In the genomic region with DNA sequence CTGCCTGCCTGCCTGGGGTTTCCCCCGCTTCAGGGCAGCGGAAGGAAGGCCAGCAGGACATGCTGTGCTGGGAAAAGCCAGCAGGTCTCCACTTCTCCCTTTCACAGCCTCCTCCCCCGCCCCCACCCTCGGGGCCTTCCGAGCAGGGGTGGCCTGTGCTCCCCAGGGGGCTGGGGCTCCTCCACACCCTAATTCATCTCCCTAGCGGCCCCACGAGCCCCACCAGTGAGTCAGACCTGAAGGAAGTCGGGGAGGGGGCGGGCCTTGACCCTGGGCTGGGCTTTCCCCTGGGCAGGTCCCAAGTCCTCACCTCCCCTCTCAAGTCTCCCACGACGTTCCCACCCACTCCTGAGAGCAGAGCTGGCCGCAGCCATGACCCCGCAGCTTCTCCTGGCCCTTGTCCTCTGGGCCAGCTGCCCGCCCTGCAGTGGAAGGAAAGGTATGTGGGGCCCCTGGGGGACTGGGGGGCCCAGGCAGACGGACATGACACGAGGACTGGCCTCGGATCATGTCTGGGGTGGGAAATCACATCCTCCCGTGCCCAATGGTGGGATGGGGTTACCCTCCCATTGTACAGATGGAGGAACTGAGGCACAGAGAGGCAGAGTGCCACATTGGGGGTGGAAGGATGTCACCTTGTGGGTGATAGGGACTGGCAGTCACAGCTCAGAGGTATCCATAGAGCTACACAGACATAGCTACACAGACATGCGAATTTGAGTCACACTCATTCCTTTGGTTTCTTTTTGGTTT, we compare ENCODE assay signal across 9 cellular contexts. TPM values are rescaled to one million over a fixed set of nuclear protein-coding genes. Genes with fewer than 3 reads are reported as not detected.
A peak's percentile ranks its signal among the peaks of the same experiment; 100 is the strongest.
DNase-seq lines count a peak whose midpoint lies in the region; ATAC-seq, FAIRE-seq and TF ChIP-seq lines count a peak whose summit lies in the region.
"Had no signal": no experiment of that assay in that cellular context is flagged by ENCODE, and none has a peak within 500 bp of the region (broad histone marks: within the 10 kb centered on the region; RNA-seq: fewer than 3 reads in every experiment).

EBI3 (plus strand) TSS at position 345 of the 753 bp plus-strand sequence; CDS start at position 373, 28 bp downstream.

- H3K9ac ChIP-seq in astrocyte (ENCODE audit: low read length) = peak within 1 kb of the TSS; percentile 56
- no peak within 1 kb of the TSS for H3K9ac ChIP-seq in mesenchymal stem cell (ENCODE audit: low read length)

- H3K27ac Mint-ChIP-seq in IgD-negative memory B cell = peak within 1 kb of the TSS in 1 of 3 donors; percentile 75
- H3K27ac Mint-ChIP-seq in astrocyte (ENCODE audit: unreplicated experiment) = no peak within 1 kb of the TSS
- H3K27ac Mint-ChIP-seq: nephron had no signal

- peaks cover 7% of the 10 kb centered on the region for H3K27me3 ChIP-seq in astrocyte (ENCODE audit: insufficient read depth, low read length)
- H3K27me3 ChIP-seq in mesenchymal stem cell (ENCODE audit: control insufficient read depth in 1 of 2, insufficient read depth in 1 of 2, low read length in 2 of 2) = peaks cover 0 to 44% of the 10 kb centered on the region in 2 experiments
- H3K27me3 ChIP-seq in suprapubic skin = peaks cover 74% of the 10 kb centered on the region

- H2AFZ ChIP-seq in astrocyte (ENCODE audit: low read depth, low read length) = peak within 1 kb of the TSS; percentile 74
- H2AFZ ChIP-seq in mesenchymal stem cell (ENCODE audit: low read depth, low read length) = peak within 1 kb of the TSS; percentile 86

- H2BK5ac ChIP-seq in mesenchymal stem cell (ENCODE audit: low read depth, low read length, poor library complexity, severe bottlenecking) = peak within 1 kb of the TSS; percentile 9

- 24% methylated on average over 16 of the region's 19 CpGs for WGBS in mesenchymal stem cell
- WGBS in suprapubic skin = 12% methylated on average over 11 of the region's 19 CpGs

- H3K4me3 ChIP-seq in GM08714 (ENCODE audit: low read length) (peak within 1 kb of the TSS; percentile 67), astrocyte (ENCODE audit: insufficient read depth, low read depth, low read length) (no peak within 1 kb of the TSS), mesenchymal stem cell (ENCODE audit: insufficient read depth in 1 of 2, low read depth in 1 of 2, low read length in 2 of 2) (peak within 1 kb of the TSS in 1 of 2 experiments; percentile 3), suprapubic skin (no peak within 1 kb of the TSS)

- TF ChIP-seq EP300 in suprapubic skin (IDR thresholded peaks at IDR 0.05) = no peak

- H2AK5ac ChIP-seq in mesenchymal stem cell (ENCODE audit: low read length, severe bottlenecking) = peak within 1 kb of the TSS; percentile 67

- peak within 1 kb of the TSS; percentile 63 for H4K8ac ChIP-seq in mesenchymal stem cell (ENCODE audit: low read length)

- no peak for FAIRE-seq in astrocyte (lab: Jason Lieb, UNC)

- H3K79me1 ChIP-seq in mesenchymal stem cell (replicated peaks; ENCODE audit: low read length, poor library complexity, severe bottlenecking) = no peaks in the 10 kb centered on the region

- H3K4me1 Mint-ChIP-seq in IgD-negative memory B cell = peaks cover 0 to 17% (median 12%) of the 10 kb centered on the region in 3 donors
- H3K4me1 Mint-ChIP-seq in astrocyte (ENCODE audit: low read depth, unreplicated experiment) = peaks cover 2% of the 10 kb centered on the region

- H3K4ac ChIP-seq in mesenchymal stem cell (ENCODE audit: low read depth in 1 of 2, low read length in 2 of 2) = peak within 1 kb of the TSS in 1 of 2 experiments; percentile 58

- no peak within 1 kb of the TSS for H2BK120ac ChIP-seq in mesenchymal stem cell (ENCODE audit: low read depth, low read length)

- H3K4me1 ChIP-seq in astrocyte (ENCODE audit: insufficient read depth, low read length) (peaks cover 13% of the 10 kb centered on the region), mesenchymal stem cell (ENCODE audit: control insufficient read depth, insufficient read depth, low read depth, low read length) (peaks cover 14% of the 10 kb centered on the region), suprapubic skin (no peaks in the 10 kb centered on the region)

- H3K36me3 Mint-ChIP-seq in IgD-negative memory B cell = no peaks in the 10 kb centered on the region
- no peaks in the 10 kb centered on the region for H3K36me3 Mint-ChIP-seq in astrocyte (ENCODE audit: low read depth, unreplicated experiment)

- H3K9me3 Mint-ChIP-seq in IgD-negative memory B cell = no peaks in the 10 kb centered on the region
- H3K9me3 Mint-ChIP-seq in astrocyte (ENCODE audit: unreplicated experiment) = peaks cover 2% of the 10 kb centered on the region
- H3K9me3 Mint-ChIP-seq: nephron had no signal

- H3K14ac ChIP-seq in mesenchymal stem cell (ENCODE audit: low read length in 2 of 2) = peak within 1 kb of the TSS in 1 of 2 experiments; percentile 19

- peak; percentile 50 for ATAC-seq in GM21447 (IDR thresholded peaks at IDR 0.05; ENCODE audit: unreplicated experiment)

- no peaks in the 10 kb centered on the region for H3K9me3 ChIP-seq in astrocyte (ENCODE audit: insufficient read depth, low read depth, low read length)
- no peaks in the 10 kb centered on the region for H3K9me3 ChIP-seq in mesenchymal stem cell (ENCODE audit: control insufficient read depth, low read length)
- no peaks in the 10 kb centered on the region for H3K9me3 ChIP-seq in suprapubic skin

- peak within 1 kb of the TSS; percentile 5 for H4K91ac ChIP-seq in mesenchymal stem cell (ENCODE audit: low read length)

- DNase-seq in astrocyte (ENCODE audit: low read depth) (peak; percentile 46), mesenchymal stem cell (peak; percentile 80), suprapubic skin (ENCODE audit: low spot score in 2 of 2) (no peak), NCI-H1092 treated with DMSO at 0.1 percent for 48 hours (lab: John Stamatoyannopoulos, UW) (no peak), DMS79 (lab: John Stamatoyannopoulos, UW) (no peak)

- TF ChIP-seq POLR2A in suprapubic skin (IDR thresholded peaks at IDR 0.05) = no peak

- H2BK15ac ChIP-seq in mesenchymal stem cell (ENCODE audit: low read depth, poor library complexity, severe bottlenecking) = peak within 1 kb of the TSS; percentile 45

- peak within 1 kb of the TSS; percentile 81 for H3K4me2 ChIP-seq in astrocyte (ENCODE audit: low read length)
- H3K4me2 ChIP-seq in mesenchymal stem cell (ENCODE audit: low read length, poor library complexity, severe bottlenecking) = peak within 1 kb of the TSS; percentile 6

- no peaks in the 10 kb centered on the region for H4K20me1 ChIP-seq in astrocyte (ENCODE audit: insufficient read depth, low read length)

- H3K18ac ChIP-seq in mesenchymal stem cell (ENCODE audit: low read depth in 1 of 2, low read length in 2 of 2) = peak within 1 kb of the TSS; percentile 17 to 75

- H3K4me3 Mint-ChIP-seq in IgD-negative memory B cell = peak within 1 kb of the TSS in 2 of 4 donors; percentile 17 to 78
- no peak within 1 kb of the TSS for H3K4me3 Mint-ChIP-seq in astrocyte (ENCODE audit: unreplicated experiment)
- H3K4me3 Mint-ChIP-seq: nephron had no signal

- H3K27ac ChIP-seq in astrocyte (ENCODE audit: low read depth, low read length) (no peak within 1 kb of the TSS), mesenchymal stem cell (ENCODE audit: low read length, poor library complexity, severe bottlenecking) (peak within 1 kb of the TSS; percentile 67), suprapubic skin (no peak within 1 kb of the TSS)

- H3K27me3 Mint-ChIP-seq in IgD-negative memory B cell (peaks cover 6% of the 10 kb centered on the region), astrocyte (ENCODE audit: low read depth, unreplicated experiment) (no peaks in the 10 kb centered on the region)

- no peak within 1 kb of the TSS for H3K23ac ChIP-seq in mesenchymal stem cell (ENCODE audit: low read length in 2 of 2)

- TF ChIP-seq CTCF in astrocyte (IDR thresholded peaks at IDR 0.05; ENCODE audit: insufficient read depth, low read depth, low read length) (no peak), suprapubic skin (IDR thresholded peaks at IDR 0.05) (no peak)

- no peaks in the 10 kb centered on the region for H3K36me3 ChIP-seq in astrocyte (ENCODE audit: insufficient read depth, low read length)
- H3K36me3 ChIP-seq in mesenchymal stem cell (ENCODE audit: control insufficient read depth in 1 of 2, insufficient read depth in 2 of 2, low read depth in 1 of 2, low read length in 2 of 2) = peaks cover 0 to under 1% of the 10 kb centered on the region in 2 experiments
- no peaks in the 10 kb centered on the region for H3K36me3 ChIP-seq in suprapubic skin

- peak within 1 kb of the TSS; percentile 6 to 95 for H2BK12ac ChIP-seq in mesenchymal stem cell (ENCODE audit: low read length in 2 of 2)

- H3K79me2 ChIP-seq in astrocyte (ENCODE audit: insufficient read depth, low read length) = no peaks in the 10 kb centered on the region

RNA-seq across cellular contexts. Expression of gene EBI3, which starts in this region (rescaled TPM):
- polyA plus RNA-seq in IgD-negative memory B cell = 24.2 TPM
- total RNA-seq in astrocyte (5.4 and 5.5 TPM in 2 replicates), suprapubic skin (under 1 TPM in 3 of 4 donors, not detected in 1; 0.57 to 0.89 (median 0.57) TPM)
- polyA plus RNA-seq in mesenchymal stem cell (2013, experiment 1 of 2) = 1.9 TPM
- polyA plus RNA-seq in mesenchymal stem cell (2013, experiment 2 of 2) = 1.8 TPM

Comparison
In these comparisons a context has a peak if more than half of its experiments do, and no peak if none do; other contexts are left out.
1. DNase-seq: peak in astrocyte (single experiment) and mesenchymal stem cell (single experiment); none in suprapubic skin (0 of 2), NCI-H1092 treated with DMSO at 0.1 percent for 48 hours (single experiment) and DMS79 (single experiment).